In genomic region chr14:21475767-21476525, GRCh38 we compare ENCODE assay signal across 8 cellular contexts. TPM values are rescaled to one million over a fixed set of nuclear protein-coding genes. Genes with fewer than 3 reads are reported as not detected.
DNase-seq lines count a peak whose midpoint lies in the region; ATAC-seq and TF ChIP-seq lines count a peak whose summit lies in the region.

No MANE protein-coding gene starts in this region.

- WGBS in trophoblast cell (ENCODE audit: extremely low coverage, insufficient coverage, insufficient read length) = no CpG with 5 or more reads among the region's 10 CpGs

- TF ChIP-seq CTCF in GM12865 (IDR thresholded peaks at IDR 0.05; ENCODE audit: insufficient read depth, low read depth, low read length, missing control alignments) = no peak
- no peak for TF ChIP-seq CTCF in Panc1 (IDR thresholded peaks at IDR 0.05)

- H3K9me3 ChIP-seq in Panc1 (ENCODE audit: control insufficient read depth, insufficient read depth, low read depth, low read length) (no peaks in the 10 kb centered on the region), trophoblast cell (ENCODE audit: insufficient read depth, low read depth, low read length) (no peaks in the 10 kb centered on the region)

- peak overlapping the region; percentile 80 for H3K4me3 ChIP-seq in GM12865 (ENCODE audit: low read depth, low read length)
- H3K4me3 ChIP-seq in Panc1 (ENCODE audit: low read depth in 2 of 2, low read length in 2 of 2) = peak overlapping the region; percentile 92 to 99
- peak overlapping the region; percentile 78 for H3K4me3 ChIP-seq in trophoblast cell (ENCODE audit: low read depth, low read length)

- intact Hi-C loops in Panc1 (cut with micrococcal nuclease; ENCODE audit: unreplicated experiment) = no loop called here

- no peak overlapping the region for H3K18ac ChIP-seq in trophoblast cell (ENCODE audit: low read length)

- H2BK5ac ChIP-seq in trophoblast cell (ENCODE audit: low read depth, low read length, poor library complexity) = no peak overlapping the region

- H4K91ac ChIP-seq in trophoblast cell (ENCODE audit: low read depth, low read length) = peak overlapping the region; percentile 55

- DNase-seq in GM12865 (ENCODE audit: low read depth) (no peak), Panc1 (ENCODE audit: low read depth, low spot score) (no peak), trophoblast cell (no peak)
- no peak for DNase-seq in activated CD4-positive, CD25-positive, alpha-beta regulatory T cell (lab: John Stamatoyannopoulos, UW)

- H3K27me3 ChIP-seq in Panc1 (ENCODE audit: control insufficient read depth, insufficient read depth, low read length) = no peaks in the 10 kb centered on the region
- no peaks in the 10 kb centered on the region for H3K27me3 ChIP-seq in trophoblast cell (ENCODE audit: insufficient read depth, low read length)

- H2AK5ac ChIP-seq in trophoblast cell (ENCODE audit: low read length) = no peak overlapping the region

- H3K79me1 ChIP-seq in trophoblast cell (ENCODE audit: low read length) = peaks cover 7% of the 10 kb centered on the region

- no peak overlapping the region for H3K23ac ChIP-seq in trophoblast cell (ENCODE audit: low read length)

- BruUV-seq in Panc1 (replicated peaks; lab: Mats Ljungman, UMichigan) = TSS peak; percentile 76

- no peak overlapping the region for H2AFZ ChIP-seq in trophoblast cell (ENCODE audit: insufficient read depth, low read length, poor library complexity)

- H4K12ac ChIP-seq in trophoblast cell (ENCODE audit: low read depth, low read length) = no peak overlapping the region

- ATAC-seq in Panc1 (0 out of 2 replicates have a peak, but pooled peaks have one; percentile 2), esophagus mucosa (peak; percentile 21), HG02885 (IDR thresholded peaks at IDR 0.05; ENCODE audit: poor library complexity, unreplicated experiment) (no peak), GM19452 (IDR thresholded peaks at IDR 0.05; ENCODE audit: unreplicated experiment) (no peak), HG02938 (IDR thresholded peaks at IDR 0.05; ENCODE audit: unreplicated experiment) (no peak)

- no peak overlapping the region for H2BK120ac ChIP-seq in trophoblast cell (ENCODE audit: insufficient read depth, low read length, poor library complexity)

- H3K36me3 ChIP-seq in Panc1 (ENCODE audit: control insufficient read depth, insufficient read depth, low read length) = peaks cover 8% of the 10 kb centered on the region
- H3K36me3 ChIP-seq in trophoblast cell (ENCODE audit: control insufficient read depth in 1 of 2, insufficient read depth in 2 of 2, low read length in 2 of 2) = peaks cover 2 to 3% of the 10 kb centered on the region in 2 experiments

- peaks cover 4% of the 10 kb centered on the region for H3K79me2 ChIP-seq in trophoblast cell (ENCODE audit: control insufficient read depth, insufficient read depth, low read length, poor library complexity)

- in situ Hi-C loops in Panc1 (cut with HindIII; ENCODE audit: low pct_unique_long_range_greater_than_20kb, low sequenced_read_pairs) = no loop called here

- CTCF ChIA-PET in Panc1 (lab: Charles Lee) = no interaction called here

- H3K4me2 ChIP-seq in trophoblast cell (ENCODE audit: low read length) = peak overlapping the region; percentile 59

- POLR2A ChIA-PET in Panc1 (lab: Charles Lee) = interaction anchor here (0.5 to 0.6 kb wide), 3 partner anchors 12 to 1702 kb away, joined by 3 to 4 read pairs (median 3); no protein-coding TSS in a partner anchor

- H4K8ac ChIP-seq in trophoblast cell (ENCODE audit: low read depth, low read length) = peak overlapping the region; percentile 91

- peaks cover 6% of the 10 kb centered on the region for H3K4me1 ChIP-seq in Panc1 (ENCODE audit: control insufficient read depth, insufficient read depth, low read length)
- peaks cover 0 to 3% of the 10 kb centered on the region in 2 experiments for H3K4me1 ChIP-seq in trophoblast cell (ENCODE audit: control insufficient read depth in 1 of 2, insufficient read depth in 2 of 2, low read length in 2 of 2)

- peak overlapping the region; percentile 62 for H3K4ac ChIP-seq in trophoblast cell (ENCODE audit: low read depth, low read length)

- H3K27ac ChIP-seq in Panc1 (ENCODE audit: low read length) (peak overlapping the region; percentile 88), trophoblast cell (ENCODE audit: low read depth, low read length) (peak overlapping the region; percentile 45)

- no peak overlapping the region for H2BK12ac ChIP-seq in trophoblast cell (ENCODE audit: low read length)

- peak overlapping the region; percentile 79 for H3K14ac ChIP-seq in trophoblast cell (ENCODE audit: low read length)

- H3K9ac ChIP-seq in trophoblast cell (ENCODE audit: low read length) = peak overlapping the region; percentile 44

RNA-seq across cellular contexts. Expression of gene RAB2B, which starts 0.8 kb away (rescaled TPM):
- 17.0 TPM for total RNA-seq in Panc1 (2021; ENCODE audit: unreplicated experiment)
- polyA plus RNA-seq in Panc1 (2012; ENCODE audit: insufficient read length) = 13.0 TPM
- 11.4 TPM for total RNA-seq in esophagus mucosa
- 24.2 and 24.9 TPM in 2 replicates for polyA plus RNA-seq in trophoblast cell (2013)

RNA-seq across cellular contexts. Expression of gene TOX4, which starts 1.0 kb away (rescaled TPM):
- total RNA-seq in Panc1 (2021; ENCODE audit: unreplicated experiment) = 50.1 TPM
- 43.4 TPM for polyA plus RNA-seq in Panc1 (2012; ENCODE audit: insufficient read length)
- total RNA-seq in esophagus mucosa = 70.6 TPM
- polyA plus RNA-seq in trophoblast cell (2013) = 74.2 and 74.3 TPM in 2 replicates

RNA-seq across cellular contexts. Expression of gene CHD8, which starts 20.0 kb away (rescaled TPM):
- total RNA-seq in Panc1 (2021; ENCODE audit: unreplicated experiment) (64.7 TPM), esophagus mucosa (46.3 TPM)
- 48.1 TPM for polyA plus RNA-seq in Panc1 (2012; ENCODE audit: insufficient read length)
- 58.2 and 59.2 TPM in 2 replicates for polyA plus RNA-seq in trophoblast cell (2013)

RNA-seq across cellular contexts. Expression of gene METTL3, which starts 35.2 kb away (rescaled TPM):
- total RNA-seq in Panc1 (2021; ENCODE audit: unreplicated experiment) (43.3 TPM), esophagus mucosa (20.9 TPM)
- polyA plus RNA-seq in Panc1 (2012; ENCODE audit: insufficient read length) = 29.5 TPM
- 33.6 and 35.2 TPM in 2 replicates for polyA plus RNA-seq in trophoblast cell (2013)

RNA-seq across cellular contexts. Expression of gene SALL2, which starts 50.2 kb away (rescaled TPM):
- 1.5 TPM for total RNA-seq in Panc1 (2021; ENCODE audit: unreplicated experiment)
- 2.6 TPM for polyA plus RNA-seq in Panc1 (2012; ENCODE audit: insufficient read length)
- total RNA-seq in esophagus mucosa = 1.4 TPM
- 10.9 and 11.6 TPM in 2 replicates for polyA plus RNA-seq in trophoblast cell (2013)

Comparison
In these comparisons a context has a peak if more than half of its experiments do, and no peak if none do; other contexts are left out.
1. ATAC-seq: peak in Panc1 (single experiment) and esophagus mucosa (single experiment); none in HG02885 (single experiment), GM19452 (single experiment) and HG02938 (single experiment).
2. Peak in every context shown above with its lines, with median percentiles within 50 percentile points of each other: H3K4me3 ChIP-seq.